Comparison of ENCODE assay signal across 8 cellular contexts in the genomic region with DNA sequence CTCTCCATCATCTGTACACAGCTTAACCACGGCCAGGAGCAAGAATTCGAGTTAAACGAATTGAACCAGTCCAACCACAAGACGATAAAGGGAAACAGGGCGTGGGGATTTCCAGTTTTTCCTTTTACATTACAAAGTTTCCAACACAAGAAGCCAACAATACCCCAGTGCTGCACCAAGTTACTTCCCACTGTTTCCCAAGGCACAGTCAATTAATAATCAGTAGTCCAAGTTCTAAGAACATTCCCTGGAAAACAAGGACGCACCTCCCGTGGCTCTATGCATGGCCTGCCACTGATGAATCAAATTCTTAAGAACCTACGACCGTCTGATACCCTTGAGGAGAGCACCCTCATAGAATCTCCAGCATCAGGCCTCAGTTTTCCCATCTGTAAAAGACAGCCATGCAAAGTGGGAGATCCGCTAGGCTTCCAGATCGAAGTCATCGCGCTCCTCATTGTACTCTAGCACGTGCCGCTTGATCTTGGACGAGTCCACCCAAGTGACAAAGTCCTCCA. TPM values are rescaled to one million over a fixed set of nuclear protein-coding genes. Genes with fewer than 3 reads are reported as not detected.
DNase-seq lines count a peak whose midpoint lies in the region; ATAC-seq and TF ChIP-seq lines count a peak whose summit lies in the region.

No MANE protein-coding gene starts in this region.

- H3K36me3 ChIP-seq in left ventricle myocardium inferior, result no peaks in the 10 kb centered on the region
- H3K36me3 ChIP-seq in lower lobe of right lung, result no peaks in the 10 kb centered on the region
- peaks cover 7% of the 10 kb centered on the region for H3K36me3 ChIP-seq in upper lobe of right lung

- TF ChIP-seq CTCF in left ventricle myocardium inferior (IDR thresholded peaks at IDR 0.05; ENCODE audit: borderline replicate concordance) (no peak), astrocyte of the spinal cord (IDR thresholded peaks at IDR 0.05; ENCODE audit: low read depth, low read length) (no peak), lower lobe of right lung (IDR thresholded peaks at IDR 0.05) (no peak), upper lobe of right lung (IDR thresholded peaks at IDR 0.05) (no peak)

- ATAC-seq in lower lobe of right lung (no peak), upper lobe of right lung (no peak)

- H3K4me1 ChIP-seq in left ventricle myocardium inferior, result peaks cover 48% of the 10 kb centered on the region
- H3K4me1 ChIP-seq in lower lobe of right lung, result peaks cover 34% of the 10 kb centered on the region
- H3K4me1 ChIP-seq in upper lobe of right lung, result peaks cover 27% of the 10 kb centered on the region

- H3K27me3 ChIP-seq in left ventricle myocardium inferior (ENCODE audit: low read depth) (no peaks in the 10 kb centered on the region), lower lobe of right lung (ENCODE audit: low read depth) (no peaks in the 10 kb centered on the region), upper lobe of right lung (no peaks in the 10 kb centered on the region)

- H3K4me3 ChIP-seq in left ventricle myocardium inferior (peak overlapping the region; percentile 90), astrocyte of the spinal cord (ENCODE audit: low read depth, low read length) (peak overlapping the region; percentile 68), lower lobe of right lung (peak overlapping the region; percentile 76), upper lobe of right lung (peak overlapping the region; percentile 96)

- DNase-seq in left ventricle myocardium inferior, result no peak
- DNase-seq in cardiac septum (ENCODE audit: low spot score), result no peak
- no peak for DNase-seq in astrocyte of the spinal cord (ENCODE audit: low read depth, low spot score)
- DNase-seq in lower lobe of right lung, result no peak
- DNase-seq in upper lobe of right lung, result no peak
- DNase-seq in NCI-H1436 treated with DMSO at 0.1 percent for 48 hours (lab: John Stamatoyannopoulos, UW), result no peak
- no peak for DNase-seq in NCI-H1436 (lab: John Stamatoyannopoulos, UW)
- no peak for DNase-seq in activated gamma-delta T cell (lab: John Stamatoyannopoulos, UW)

- intact Hi-C loops in left ventricle myocardium inferior (cut with micrococcal nuclease) (no loop called here), cardiac septum (cut with DNase I) (loop anchor here (2.0 kb wide), 1 partner anchor 46 kb away; no protein-coding TSS in a partner anchor), lower lobe of right lung (cut with DNase I) (no loop called here), upper lobe of right lung (cut with DNase I) (no loop called here)

- H3K27ac ChIP-seq in left ventricle myocardium inferior (replicated peaks) (peak overlapping the region; percentile 98), lower lobe of right lung (peak overlapping the region; percentile 94), upper lobe of right lung (peak overlapping the region; percentile 98)

- in situ Hi-C loops in astrocyte of the spinal cord (cut with HindIII; ENCODE audit: low sequenced_read_pairs), result no loop called here

- H3K9me3 ChIP-seq in left ventricle myocardium inferior (replicated peaks) (no peaks in the 10 kb centered on the region), lower lobe of right lung (no peaks in the 10 kb centered on the region), upper lobe of right lung (no peaks in the 10 kb centered on the region)

RNA-seq across cellular contexts. Expression of gene IMP3, which starts 0.8 kb away (rescaled TPM):
- 49.1 TPM for total RNA-seq in left ventricle myocardium inferior
- 30.0 TPM for total RNA-seq in cardiac septum
- total RNA-seq in lower lobe of right lung, result 56.5 TPM
- total RNA-seq in upper lobe of right lung, result 54.9 TPM

RNA-seq across cellular contexts. Expression of gene SNX33, which starts 8.5 kb away (rescaled TPM):
- total RNA-seq in left ventricle myocardium inferior (11.4 TPM), cardiac septum (10.3 TPM), lower lobe of right lung (28.9 TPM), upper lobe of right lung (31.0 TPM)

RNA-seq across cellular contexts. Expression of gene SNUPN, which starts 13.7 kb away (rescaled TPM):
- 19.5 TPM for total RNA-seq in left ventricle myocardium inferior
- total RNA-seq in cardiac septum, result 13.6 TPM
- total RNA-seq in lower lobe of right lung, result 21.7 TPM
- total RNA-seq in upper lobe of right lung, result 23.5 TPM
